In genomic region chr2:44324971-44325426, GRCh38 we compare ENCODE assay signal across 14 cellular contexts. TPM values are rescaled to one million over a fixed set of nuclear protein-coding genes. Genes with fewer than 3 reads are reported as not detected.
DNase-seq lines count a peak whose midpoint lies in the region; ATAC-seq, FAIRE-seq and TF ChIP-seq lines count a peak whose summit lies in the region.
"Had no signal": no experiment of that assay in that cellular context is flagged by ENCODE, and none has a peak within 500 bp of the region (broad histone marks: within the 10 kb centered on the region; RNA-seq: fewer than 3 reads in every experiment).

No MANE protein-coding gene starts in this region.

- no peaks in the 10 kb centered on the region for H3K9me3 Mint-ChIP-seq in CD8-positive, alpha-beta memory T cell
- H3K9me3 Mint-ChIP-seq: CD4-positive, alpha-beta memory T cell; central memory CD8-positive, alpha-beta T cell; T-helper 2 cell treated with Interferon-gamma antibody and Interleukin-4, amounts not matched to agents 5 μg/mL and 100 μg/mL, for 36 hours had no signal

- H3K9me3 ChIP-seq in right lobe of liver: no peaks in the 10 kb centered on the region
- no peaks in the 10 kb centered on the region for H3K9me3 ChIP-seq in CD8-positive, alpha-beta memory T cell (ENCODE audit: low read length)
- H3K9me3 ChIP-seq: spleen had no signal

- H3K4me3 Mint-ChIP-seq in CD8-positive, alpha-beta memory T cell: no peak overlapping the region
- H3K4me3 Mint-ChIP-seq: CD4-positive, alpha-beta memory T cell; central memory CD8-positive, alpha-beta T cell; T-helper 2 cell treated with Interferon-gamma antibody and Interleukin-4, amounts not matched to agents 5 μg/mL and 100 μg/mL, for 36 hours had no signal

- in situ Hi-C loops in GM13977 (cut with MboI; ENCODE audit: low pct_unique_long_range_greater_than_20kb, low sequenced_read_pairs, unreplicated experiment): no loop called here

- TF ChIP-seq POLR2A in right lobe of liver (IDR thresholded peaks at IDR 0.05): no peak

- H3K4me3 ChIP-seq in right lobe of liver: no peak overlapping the region
- H3K4me3 ChIP-seq in CD8-positive, alpha-beta memory T cell (ENCODE audit: low read length): no peak overlapping the region
- H3K4me3 ChIP-seq: spleen had no signal

- intact Hi-C loops in right lobe of liver (cut with DNase I): no loop called here

- CTCF ChIA-PET in CD8-positive, alpha-beta memory T cell (lab: Charles Lee): no interaction called here

- no peak for TF ChIP-seq CTCF in AG09319 (IDR thresholded peaks at IDR 0.05; ENCODE audit: low read depth, low read length)
- no peak for TF ChIP-seq CTCF in right lobe of liver (IDR thresholded peaks at IDR 0.05)
- TF ChIP-seq CTCF in GM13977 (IDR thresholded peaks at IDR 0.05; ENCODE audit: extremely low read depth, insufficient read depth, missing control alignments): no peak

- H3K27me3 ChIP-seq in right lobe of liver: no peaks in the 10 kb centered on the region
- no peaks in the 10 kb centered on the region for H3K27me3 ChIP-seq in CD8-positive, alpha-beta memory T cell (ENCODE audit: insufficient read depth, low read length, poor library complexity, severe bottlenecking)
- H3K27me3 ChIP-seq: spleen had no signal

- no peak overlapping the region for H3K27ac ChIP-seq in right lobe of liver
- H3K27ac ChIP-seq in CD8-positive, alpha-beta memory T cell (ENCODE audit: low read depth, low read length): no peak overlapping the region
- H3K27ac ChIP-seq: spleen had no signal

- H3K36me3 Mint-ChIP-seq in CD8-positive, alpha-beta memory T cell: peaks cover 3 to 91% (median 32%) of the 10 kb centered on the region in 3 donors

- POLR2A ChIA-PET in CD8-positive, alpha-beta memory T cell (lab: Charles Lee): no interaction called here

- ATAC-seq in right lobe of liver: peak; percentile 43 to 93 (median 59)

- peaks cover 0 to 57% (median 8%) of the 10 kb centered on the region in 4 donors for H3K36me3 ChIP-seq in right lobe of liver
- peaks cover 43% of the 10 kb centered on the region for H3K36me3 ChIP-seq in CD8-positive, alpha-beta memory T cell (ENCODE audit: insufficient read depth, low read length)

- whole genome bisulfite sequencing in right lobe of liver (ENCODE audit: insufficient coverage, low coverage, low lambda C conversion rate, missing lambda C conversion rate): 71% methylated on average over 1 of the region's 1 CpG

- peak; percentile 71 for FAIRE-seq in endometrium (lab: Jason Lieb, UNC)

- DNase-seq in AG09319 (ENCODE audit: extremely low read depth, low read depth): peak; percentile 7
- peak; percentile 79 for DNase-seq in OCI-M1 (lab: John Stamatoyannopoulos, UW)
- no peak for DNase-seq in right lobe of liver
- no peak for DNase-seq in CD8-positive, alpha-beta memory T cell
- no peak for DNase-seq in GM13977 (ENCODE audit: low spot score)
- no peak for DNase-seq in HT-29 (ENCODE audit: low spot score)
- no peak for DNase-seq in activated naive CD4-positive, alpha-beta T cell treated with anti-CD3 and anti-CD28 coated beads, Interleukin-2, amount 50 U/mL, for 16 hours
- DNase-seq: CD4-positive, alpha-beta memory T cell; head of caudate nucleus; NCI-H187; spleen had no signal

- H3K27ac Mint-ChIP-seq in CD8-positive, alpha-beta memory T cell: no peak overlapping the region
- H3K27ac Mint-ChIP-seq: T-helper 2 cell treated with Interferon-gamma antibody and Interleukin-4, amounts not matched to agents 5 μg/mL and 100 μg/mL, for 36 hours had no signal

- no peaks in the 10 kb centered on the region for H3K4me1 Mint-ChIP-seq in CD8-positive, alpha-beta memory T cell
- H3K4me1 Mint-ChIP-seq: central memory CD8-positive, alpha-beta T cell had no signal

- peaks cover 0 to 2% (median 0%) of the 10 kb centered on the region in 4 donors for H3K4me1 ChIP-seq in right lobe of liver
- H3K4me1 ChIP-seq in CD8-positive, alpha-beta memory T cell (ENCODE audit: insufficient read depth, low read length): no peaks in the 10 kb centered on the region
- H3K4me1 ChIP-seq: spleen had no signal

- H3K27me3 Mint-ChIP-seq in CD8-positive, alpha-beta memory T cell: no peaks in the 10 kb centered on the region
- H3K27me3 Mint-ChIP-seq: CD4-positive, alpha-beta memory T cell; central memory CD8-positive, alpha-beta T cell had no signal

RNA-seq across cellular contexts. Expression of gene PREPL, which starts 36.3 kb away (rescaled TPM):
- 10 to 100 TPM; 13.6 to 20.8 (median 19.6) TPM for total RNA-seq in right lobe of liver
- 10 to 100 TPM; 37.0 to 37.5 TPM for total RNA-seq in CD8-positive, alpha-beta memory T cell
- polyA plus RNA-seq in CD8-positive, alpha-beta memory T cell: 21.1 TPM
- 16.2 and 19.0 TPM in 2 replicates for total RNA-seq in HT-29 (2014; rRNA removed; shearing (Covaris generic))

RNA-seq across cellular contexts. Expression of gene CAMKMT, which starts 36.7 kb away (rescaled TPM):
- total RNA-seq in right lobe of liver: 1 to 10 TPM; 2.0 to 7.4 (median 5.2) TPM
- total RNA-seq in CD8-positive, alpha-beta memory T cell: 10 to 100 TPM; 11.4 to 11.7 TPM
- polyA plus RNA-seq in CD8-positive, alpha-beta memory T cell: 14.0 TPM
- 8.3 and 17.0 TPM in 2 replicates for total RNA-seq in HT-29 (2014; rRNA removed; shearing (Covaris generic))

RNA-seq across cellular contexts. Expression of gene SLC3A1, which starts 49.7 kb away (rescaled TPM):
- total RNA-seq in right lobe of liver: 10 to 100 TPM in 3 of 6 experiments, 1 to 10 TPM in 2, under 1 TPM in 1; 0.89 to 58.2 (median 15.3) TPM
- under 1 TPM in 1 of 2 experiments, not detected in 1; 0.16 TPM for total RNA-seq in CD8-positive, alpha-beta memory T cell
- 0.35 TPM for polyA plus RNA-seq in CD8-positive, alpha-beta memory T cell
- total RNA-seq in HT-29 (2014; rRNA removed; shearing (Covaris generic)): 0.18 and 0.81 TPM in 2 replicates

Comparison
In these comparisons a context has a peak if more than half of its experiments do, and no peak if none do; other contexts are left out.
1. DNase-seq: peak in AG09319 (single experiment) and OCI-M1 (single experiment); none in right lobe of liver (0 of 3), CD8-positive, alpha-beta memory T cell (0 of 5), GM13977 (single experiment), HT-29 (single experiment) and activated naive CD4-positive, alpha-beta T cell treated with anti-CD3 and anti-CD28 coated beads, Interleukin-2, amount 50 U/mL, for 16 hours (single experiment).